ENCODE assay signal across 1 cellular context in genomic region chr1:156145622-156146005, GRCh38.
TF ChIP-seq lines count a peak whose summit lies in the region.

No MANE protein-coding gene starts in this region.

TF ChIP-seq in A549, 52 proteins besides CTCF, POLR2A, EP300 and RAD21:
- no peak for TF ChIP-seq CBX2 (IDR thresholded peaks at IDR 0.05; ENCODE audit: borderline replicate concordance, low read depth)
- no peak for TF ChIP-seq HOXA7 (CRISPR knock-in tag; IDR thresholded peaks at IDR 0.05)
- TF ChIP-seq FOXS1 (CRISPR knock-in tag; IDR thresholded peaks at IDR 0.05) = no peak
- TF ChIP-seq CEBPB (IDR thresholded peaks at IDR 0.05) = no peak
- TF ChIP-seq USF2 (IDR thresholded peaks at IDR 0.05) = no peak
- no peak for TF ChIP-seq REST (IDR thresholded peaks at IDR 0.05)
- no peak for TF ChIP-seq ELK1 (IDR thresholded peaks at IDR 0.05; ENCODE audit: low read depth, low read length)
- TF ChIP-seq ZFP36 (IDR thresholded peaks at IDR 0.05; ENCODE audit: borderline replicate concordance, partially characterized antibody) = no peak
- TF ChIP-seq RARB (CRISPR knock-in tag; IDR thresholded peaks at IDR 0.05) = no peak
- no peak for TF ChIP-seq BHLHE40 (IDR thresholded peaks at IDR 0.05; ENCODE audit: low read depth, low read length)
- TF ChIP-seq RNF2 (IDR thresholded peaks at IDR 0.05; ENCODE audit: borderline replicate concordance, low read depth) = no peak
- no peak for TF ChIP-seq KDM1A (IDR thresholded peaks at IDR 0.05; ENCODE audit: low read depth)
- no peak for TF ChIP-seq SMC3 (IDR thresholded peaks at IDR 0.05)
